22 cellular contexts compared by ENCODE assay signal in the genomic region with DNA sequence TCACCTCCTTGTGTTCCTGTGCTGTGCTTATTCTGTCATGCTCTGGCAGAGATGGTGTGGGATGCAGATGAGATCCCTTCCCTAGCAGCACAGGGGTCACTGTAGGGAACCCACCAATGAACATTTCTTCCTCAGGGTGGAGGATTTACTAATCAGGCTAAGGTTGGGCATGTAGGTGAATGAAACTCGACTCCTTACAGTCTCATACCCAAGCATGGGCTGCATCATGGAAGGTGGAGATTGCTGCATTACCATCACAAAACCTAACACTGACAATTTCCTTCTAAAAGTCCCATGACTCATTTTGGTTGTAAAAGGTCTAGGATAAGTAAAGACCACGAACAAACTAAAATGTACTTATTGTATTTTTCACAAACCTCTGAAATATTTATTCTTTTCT.
DNase-seq lines count a peak whose midpoint lies in the region; ATAC-seq, FAIRE-seq and TF ChIP-seq lines count a peak whose summit lies in the region.
"Had no signal": no experiment of that assay in that cellular context is flagged by ENCODE, and none has a peak within 500 bp of the region (broad histone marks: within the 10 kb centered on the region; RNA-seq: fewer than 3 reads in every experiment).

No MANE protein-coding gene starts in this region.

- H2AFZ ChIP-seq in neuronal stem cell (ENCODE audit: low read length), result no peak overlapping the region
- H2AFZ ChIP-seq: GM23338 had no signal

- no peak overlapping the region for H3K4me3 ChIP-seq in NT2/D1 (ENCODE audit: insufficient read length, low read depth)
- H3K4me3 ChIP-seq in bronchial epithelial cell (ENCODE audit: low read depth, low read length), result no peak overlapping the region
- no peak overlapping the region for H3K4me3 ChIP-seq in neuronal stem cell (ENCODE audit: low read length in 2 of 2)
- H3K4me3 ChIP-seq: BLaER1, GM23338, HAP-1 had no signal

- no peak overlapping the region for H3K14ac ChIP-seq in neuronal stem cell (ENCODE audit: low read length)

- H3K4me1 ChIP-seq in NT2/D1 (ENCODE audit: insufficient read depth, insufficient read length), result no peaks in the 10 kb centered on the region
- no peaks in the 10 kb centered on the region for H3K4me1 ChIP-seq in neuronal stem cell (ENCODE audit: control insufficient read depth in 2 of 2, insufficient read depth in 1 of 2, low read depth in 1 of 2, low read length in 2 of 2)
- H3K4me1 ChIP-seq: BLaER1, Caco-2, HAP-1 had no signal

- peaks cover 6% of the 10 kb centered on the region; the same call in 1 of the 2 replicates for H3K9me3 ChIP-seq in NT2/D1 (ENCODE audit: insufficient read depth, low read length)
- H3K9me3 ChIP-seq in neuronal stem cell (replicated peaks in 1 of 2; ENCODE audit: control insufficient read depth in 2 of 2, insufficient read depth in 1 of 2, low read depth in 1 of 2, low read length in 2 of 2), result peaks cover 0 to 2% of the 10 kb centered on the region in 2 donors
- H3K9me3 ChIP-seq: BLaER1, Caco-2, HAP-1 had no signal

- no peak for TF ChIP-seq CTCF in bronchial epithelial cell (IDR thresholded peaks at IDR 0.05; ENCODE audit: insufficient read depth, low read length, severe bottlenecking)
- TF ChIP-seq CTCF in omental fat pad (IDR thresholded peaks at IDR 0.05), result no peak

- no CpG with 5 or more reads among the region's 2 CpGs for WGBS in neuronal stem cell (ENCODE audit: extremely low coverage in 2 of 2, insufficient read length in 2 of 2, insufficient replicate concordance in 1 of 2), 2 donors

- H3K27me3 ChIP-seq in NT2/D1 (ENCODE audit: insufficient read depth, insufficient read length), result no peaks in the 10 kb centered on the region
- no peaks in the 10 kb centered on the region for H3K27me3 ChIP-seq in bronchial epithelial cell (ENCODE audit: control insufficient read depth, insufficient read depth, low read length)
- no peaks in the 10 kb centered on the region for H3K27me3 ChIP-seq in neuronal stem cell (ENCODE audit: control insufficient read depth in 3 of 3, insufficient read depth in 3 of 3, low read depth in 1 of 3, low read length in 3 of 3)
- H3K27me3 ChIP-seq: BLaER1 had no signal

- no peak overlapping the region for H3K4ac ChIP-seq in neuronal stem cell (ENCODE audit: low read length)

- no peak overlapping the region for H2BK5ac ChIP-seq in neuronal stem cell (ENCODE audit: low read length)

- FAIRE-seq in bronchial epithelial cell (lab: Jason Lieb, UNC), result peak; percentile 43
- FAIRE-seq: A204.1, G401.6, GM12892, GM19239 had no signal

- ATAC-seq in GM18858 (IDR thresholded peaks at IDR 0.05; ENCODE audit: unreplicated experiment) (no peak), omental fat pad (ENCODE audit: low FRiP score) (no peak)
- ATAC-seq: CD8-positive, alpha-beta T cell; GM23338 had no signal

- no peak overlapping the region for H3K27ac ChIP-seq in neuronal stem cell (replicated peaks; ENCODE audit: low read length)
- H3K27ac ChIP-seq: BLaER1, C4-2B had no signal

- no peak overlapping the region for H4K91ac ChIP-seq in neuronal stem cell (ENCODE audit: low read depth, low read length, poor library complexity)

- no peak overlapping the region for H3K18ac ChIP-seq in neuronal stem cell (ENCODE audit: low read length)

- H3K79me1 ChIP-seq in neuronal stem cell (ENCODE audit: low read depth, low read length), result no peaks in the 10 kb centered on the region

- no peak overlapping the region for H3K4me2 ChIP-seq in neuronal stem cell (ENCODE audit: insufficient read depth, low read length, poor library complexity, severe bottlenecking)
- H3K4me2 ChIP-seq: BLaER1, GM23338 had no signal

- no peak overlapping the region for H2AK5ac ChIP-seq in neuronal stem cell (ENCODE audit: low read depth, low read length)

- no peaks in the 10 kb centered on the region for H3K36me3 ChIP-seq in NT2/D1 (ENCODE audit: insufficient read depth, insufficient read length, low read length)
- H3K36me3 ChIP-seq in bronchial epithelial cell (ENCODE audit: control insufficient read depth, insufficient read depth, low read length), result no peaks in the 10 kb centered on the region
- H3K36me3 ChIP-seq in neuronal stem cell (replicated peaks in 1 of 2; ENCODE audit: control insufficient read depth in 2 of 2, insufficient read depth in 2 of 2, low read length in 2 of 2), result no peaks in the 10 kb centered on the region
- H3K36me3 ChIP-seq: BLaER1, HAP-1 had no signal

- no peak overlapping the region for H2BK120ac ChIP-seq in neuronal stem cell (ENCODE audit: low read depth, low read length)

- H2BK12ac ChIP-seq in neuronal stem cell (ENCODE audit: low read length), result no peak overlapping the region

- DNase-seq in NT2/D1 (ENCODE audit: low read depth, low spot score), result peak; percentile 27
- no peak for DNase-seq in bronchial epithelial cell (ENCODE audit: low read depth)
- peak; percentile 14 for DNase-seq in iPS DF 4.7 (ENCODE audit: extremely low read depth, low spot score)
- DNase-seq in neuronal stem cell (ENCODE audit: low spot score), result no peak
- DNase-seq in NCI-H82 (lab: John Stamatoyannopoulos, UW), result no peak
- no peak for DNase-seq in 8988T
- DNase-seq in omental fat pad (ENCODE audit: low spot score), result no peak
- DNase-seq: Caco-2; CD4-positive, CD25-positive, alpha-beta regulatory T cell; CD8-positive, alpha-beta T cell; DMS153; DND-41; HFFc6 had no signal

- H3K23ac ChIP-seq in neuronal stem cell (ENCODE audit: low read depth, low read length, poor library complexity), result no peak overlapping the region

- no peak overlapping the region for H3K9ac ChIP-seq in NT2/D1 (ENCODE audit: insufficient read length, low read depth)
- H3K9ac ChIP-seq in neuronal stem cell (ENCODE audit: low read depth, low read length, poor library complexity), result peak overlapping the region; percentile 32
- H3K9ac ChIP-seq: BLaER1 had no signal

- H4K8ac ChIP-seq in neuronal stem cell (ENCODE audit: low read depth, low read length), result no peak overlapping the region

- H2BK15ac ChIP-seq in neuronal stem cell (ENCODE audit: low read length), result no peak overlapping the region

Comparison
In these comparisons a context has a peak if more than half of its experiments do, and no peak if none do; other contexts are left out.
1. DNase-seq: peak in NT2/D1 (single experiment) and iPS DF 4.7 (single experiment); none in bronchial epithelial cell (single experiment), neuronal stem cell (single experiment), NCI-H82 (single experiment), 8988T (single experiment) and omental fat pad (single experiment).